9 cellular contexts compared by ENCODE assay signal in the genomic region with DNA sequence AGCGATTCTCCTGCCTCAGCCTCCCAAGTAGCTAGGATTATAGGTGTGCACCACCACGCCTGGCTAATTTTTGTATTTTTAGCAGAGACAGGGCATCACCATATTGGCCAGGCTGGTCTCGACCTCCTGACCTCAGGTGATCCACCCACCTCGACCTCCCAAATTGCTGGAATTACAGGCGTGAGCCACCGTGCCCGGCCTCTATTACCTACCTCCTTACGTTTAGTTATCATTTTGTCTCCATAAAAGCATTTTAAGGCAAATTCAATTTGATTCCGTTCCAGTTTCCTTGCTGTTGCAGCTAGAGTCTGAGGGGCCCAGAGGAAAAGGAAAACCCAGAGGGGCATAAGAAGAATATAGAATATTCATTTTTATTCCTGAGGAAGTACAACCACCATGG. TPM values are rescaled to one million over a fixed set of nuclear protein-coding genes. Genes with fewer than 3 reads are reported as not detected.
A peak's percentile ranks its signal among the peaks of the same experiment; 100 is the strongest.
DNase-seq lines count a peak whose midpoint lies in the region; ATAC-seq, FAIRE-seq and TF ChIP-seq lines count a peak whose summit lies in the region.
"Had no signal": no experiment of that assay in that cellular context is flagged by ENCODE, and none has a peak within 500 bp of the region (broad histone marks: within the 10 kb centered on the region; RNA-seq: fewer than 3 reads in every experiment).

No MANE protein-coding gene starts in this region.

- peak overlapping the region in 7 of 8 donors; percentile 88 to 100 (median 99) for H3K27ac Mint-ChIP-seq in CD8-positive, alpha-beta memory T cell

- FAIRE-seq in pancreas (lab: Jason Lieb, UNC), result no peak

- H3K4me3 Mint-ChIP-seq in CD8-positive, alpha-beta memory T cell, result peak overlapping the region in 6 of 7 donors; percentile 98 to 100 (median 100)

- no peaks in the 10 kb centered on the region for H3K9me3 Mint-ChIP-seq in CD8-positive, alpha-beta memory T cell

- TF ChIP-seq CTCF in Panc1 (IDR thresholded peaks at IDR 0.05), result no peak
- TF ChIP-seq CTCF in pancreas (IDR thresholded peaks at IDR 0.05), result no peak

- BruUV-seq in Panc1 (replicated peaks; lab: Mats Ljungman, UMichigan), result no TSS peak

- no peak; the same call in 1 of the 2 replicates for ATAC-seq in Panc1
- ATAC-seq in pancreas, result no peak
- ATAC-seq in GM19452 (IDR thresholded peaks at IDR 0.05; ENCODE audit: unreplicated experiment), result no peak
- no peak for ATAC-seq in GM21367 (IDR thresholded peaks at IDR 0.05; ENCODE audit: unreplicated experiment)
- no peak for ATAC-seq in HG03097 (IDR thresholded peaks at IDR 0.05; ENCODE audit: low FRiP score, unreplicated experiment)

- POLR2A ChIA-PET in CD8-positive, alpha-beta memory T cell (lab: Charles Lee), result interaction anchor here (1.1 to 1.2 kb wide), 3 partner anchors 71 to 197 kb away, joined by 3 to 6 read pairs (median 4); a partner anchor contains a TSS
- POLR2A ChIA-PET in Panc1 (lab: Charles Lee), result no interaction called here

- WGBS in esophagus, 2 donors, result 68 to 78% methylated on average over 9 of the region's 9 CpGs
- 63 to 75% methylated on average over 9 of the region's 9 CpGs for WGBS in pancreas, 2 donors

- peak overlapping the region; percentile 49 for H3K27ac ChIP-seq in CD8-positive, alpha-beta memory T cell (ENCODE audit: low read depth, low read length)
- peak overlapping the region; percentile 82 for H3K27ac ChIP-seq in Panc1 (ENCODE audit: low read length)
- peak overlapping the region in 1 of 2 donors; percentile 4 for H3K27ac ChIP-seq in esophagus (ENCODE audit: low read depth in 2 of 2, low read length in 1 of 2)
- H3K27ac ChIP-seq in pancreas, result peak overlapping the region; percentile 1 to 34 (median 21)
- H3K27ac ChIP-seq: epithelial cell of prostate had no signal

- no peak for DNase-seq in CD8-positive, alpha-beta memory T cell
- DNase-seq in Panc1 (ENCODE audit: low read depth, low spot score) (no peak), pancreas (peak in 1 of 6 donors; percentile 18), KG1 (lab: John Stamatoyannopoulos, UW) (no peak)

- H3K27me3 ChIP-seq in CD8-positive, alpha-beta memory T cell (ENCODE audit: insufficient read depth, low read length, poor library complexity, severe bottlenecking), result no peaks in the 10 kb centered on the region
- H3K27me3 ChIP-seq in Panc1 (ENCODE audit: control insufficient read depth, insufficient read depth, low read length), result no peaks in the 10 kb centered on the region
- H3K27me3 ChIP-seq in esophagus (ENCODE audit: control insufficient read depth in 1 of 2, insufficient read depth in 2 of 2, low read length in 2 of 2), result no peaks in the 10 kb centered on the region
- H3K27me3 ChIP-seq in pancreas, result no peaks in the 10 kb centered on the region

- intact Hi-C loops in Panc1 (cut with micrococcal nuclease; ENCODE audit: unreplicated experiment), result no loop called here
- intact Hi-C loops in pancreas (cut with DNase I), result no loop called here

- peak overlapping the region; percentile 75 for H3K4me3 ChIP-seq in CD8-positive, alpha-beta memory T cell (ENCODE audit: low read length)
- peak overlapping the region; percentile 83 to 85 for H3K4me3 ChIP-seq in Panc1 (ENCODE audit: low read depth in 2 of 2, low read length in 2 of 2)
- H3K4me3 ChIP-seq in esophagus (ENCODE audit: low read depth in 1 of 2, low read length in 2 of 2), result peak overlapping the region; percentile 75 to 98
- peak overlapping the region in 3 of 4 donors; percentile 64 to 92 (median 84) for H3K4me3 ChIP-seq in pancreas

- H3K36me3 Mint-ChIP-seq in CD8-positive, alpha-beta memory T cell, result peaks cover 0 to 18% (median 2%) of the 10 kb centered on the region in 3 donors

- CTCF ChIA-PET in CD8-positive, alpha-beta memory T cell (lab: Charles Lee), result interaction anchor here (1.0 to 2.6 kb wide), 4 partner anchors 16 to 655 kb away, joined by 3 to 9 read pairs (median 4); a partner anchor contains a TSS
- CTCF ChIA-PET in Panc1 (lab: Charles Lee), result interaction anchor here (0.6 to 2.0 kb wide), 2 partner anchors 11 to 199 kb away, joined by 3 to 4 read pairs; no protein-coding TSS in a partner anchor

- peaks cover 41 to 50% (median 47%) of the 10 kb centered on the region in 3 donors for H3K4me1 Mint-ChIP-seq in CD8-positive, alpha-beta memory T cell

- H3K9me3 ChIP-seq in CD8-positive, alpha-beta memory T cell (ENCODE audit: low read length), result no peaks in the 10 kb centered on the region
- H3K9me3 ChIP-seq in Panc1 (ENCODE audit: control insufficient read depth, insufficient read depth, low read depth, low read length), result no peaks in the 10 kb centered on the region
- no peaks in the 10 kb centered on the region for H3K9me3 ChIP-seq in esophagus (ENCODE audit: control insufficient read depth in 2 of 2, insufficient read depth in 1 of 2, low read depth in 1 of 2, low read length in 1 of 2)
- H3K9me3 ChIP-seq in pancreas, result no peaks in the 10 kb centered on the region

- H3K27me3 Mint-ChIP-seq in CD8-positive, alpha-beta memory T cell, result no peaks in the 10 kb centered on the region

- H3K36me3 ChIP-seq in CD8-positive, alpha-beta memory T cell (ENCODE audit: insufficient read depth, low read length), result peaks cover 7% of the 10 kb centered on the region
- H3K36me3 ChIP-seq in Panc1 (ENCODE audit: control insufficient read depth, insufficient read depth, low read length) (no peaks in the 10 kb centered on the region), esophagus (ENCODE audit: control insufficient read depth in 2 of 2, insufficient read depth in 2 of 2, low read length in 1 of 2) (no peaks in the 10 kb centered on the region), pancreas (no peaks in the 10 kb centered on the region)

- in situ Hi-C loops in Panc1 (cut with HindIII; ENCODE audit: low pct_unique_long_range_greater_than_20kb, low sequenced_read_pairs), result no loop called here

- peaks cover 26% of the 10 kb centered on the region for H3K4me1 ChIP-seq in CD8-positive, alpha-beta memory T cell (ENCODE audit: insufficient read depth, low read length)
- H3K4me1 ChIP-seq in Panc1 (ENCODE audit: control insufficient read depth, insufficient read depth, low read length) (peaks cover 20% of the 10 kb centered on the region), esophagus (ENCODE audit: control insufficient read depth in 2 of 2, insufficient read depth in 2 of 2, low read length in 1 of 2) (peaks cover 2 to 3% of the 10 kb centered on the region in 2 donors), pancreas (peaks cover 0 to 17% (median 5%) of the 10 kb centered on the region in 3 donors)

RNA-seq across cellular contexts. Expression of a gene that starts 0.6 kb away (rescaled TPM):
- total RNA-seq in CD8-positive, alpha-beta memory T cell, result 10 to 100 TPM; 49.8 to 51.6 TPM
- polyA plus RNA-seq in CD8-positive, alpha-beta memory T cell, result 17.5 TPM
- total RNA-seq in Panc1 (2021; ENCODE audit: unreplicated experiment) (48.8 TPM), pancreas (10 to 100 TPM; 14.5 to 18.4 (median 17.5) TPM)
- 16.1 TPM for polyA plus RNA-seq in Panc1 (2012; ENCODE audit: insufficient read length)
- polyA plus RNA-seq in esophagus (10 to 100 TPM; 11.8 to 12.9 TPM), pancreas (10 to 100 TPM; 10.9 to 12.1 TPM)
